ENCODE assay signal across 15 cellular contexts in genomic region chr12:121663610-121663929, GRCh38. TPM values are rescaled to one million over a fixed set of nuclear protein-coding genes. Genes with fewer than 3 reads are reported as not detected.
DNase-seq lines count a peak whose midpoint lies in the region; ATAC-seq and TF ChIP-seq lines count a peak whose summit lies in the region.
"Had no signal": no experiment of that assay in that cellular context is flagged by ENCODE, and none has a peak within 500 bp of the region (broad histone marks: within the 10 kb centered on the region; RNA-seq: fewer than 3 reads in every experiment).

No MANE protein-coding gene starts in this region.

- H3K4me1 ChIP-seq in Karpas-422 (ENCODE audit: low read length) (peaks cover 11% of the 10 kb centered on the region), neutrophil (ENCODE audit: control insufficient read depth in 1 of 2, insufficient read depth in 1 of 2, low read depth in 1 of 2, low read length in 1 of 2) (peaks cover 65 to 70% of the 10 kb centered on the region in 2 experiments), left lung (peaks cover 0 to 26% of the 10 kb centered on the region in 2 donors), tibial nerve (no peaks in the 10 kb centered on the region)

- no peak for TF ChIP-seq EP300 in tibial nerve (IDR thresholded peaks at IDR 0.05)

- H3K4me2 ChIP-seq in Karpas-422 (ENCODE audit: low read depth, low read length, poor library complexity, severe bottlenecking) = peak overlapping the region; percentile 86
- H3K4me2 ChIP-seq: hepatocyte had no signal

- H3K27me3 Mint-ChIP-seq in activated CD4-positive, alpha-beta T cell treated with anti-CD3 and anti-CD28 coated beads, Interleukin-2, amount 10 ng/mL, durations not matched to agents 7 days and 5 days = no peaks in the 10 kb centered on the region
- no peaks in the 10 kb centered on the region for H3K27me3 Mint-ChIP-seq in activated naive CD8-positive, alpha-beta T cell treated with anti-CD3 and anti-CD28 coated beads, Interleukin-2, amount 50 U/mL, for 24 hours

- H3K36me3 ChIP-seq in Karpas-422 (ENCODE audit: insufficient read depth, low read length) (no peaks in the 10 kb centered on the region), neutrophil (no peaks in the 10 kb centered on the region), left lung (no peaks in the 10 kb centered on the region), tibial nerve (no peaks in the 10 kb centered on the region)
- H3K36me3 ChIP-seq: esophagus muscularis mucosa had no signal

- no peaks in the 10 kb centered on the region for H3K27me3 ChIP-seq in Karpas-422 (ENCODE audit: low read length)
- no peaks in the 10 kb centered on the region for H3K27me3 ChIP-seq in neutrophil
- H3K27me3 ChIP-seq in left lung = no peaks in the 10 kb centered on the region
- H3K27me3 ChIP-seq in tibial nerve = no peaks in the 10 kb centered on the region
- H3K27me3 ChIP-seq: esophagus muscularis mucosa, hepatocyte had no signal

- CTCF ChIA-PET in activated CD4-positive, alpha-beta T cell treated with anti-CD3 and anti-CD28 coated beads, Interleukin-2, amount 10 ng/mL, durations not matched to agents 7 days and 5 days (lab: Charles Lee) = interaction anchor here (0.7 kb wide), 1 partner anchor 13 kb away, joined by 3 read pairs; no protein-coding TSS in a partner anchor

- no peaks in the 10 kb centered on the region for H3K9me2 ChIP-seq in Karpas-422 (replicated peaks; ENCODE audit: insufficient read depth, low read length)

- peak overlapping the region; percentile 89 for H3K27ac Mint-ChIP-seq in activated CD4-positive, alpha-beta T cell treated with anti-CD3 and anti-CD28 coated beads, Interleukin-2, amount 10 ng/mL, durations not matched to agents 7 days and 5 days
- H3K27ac Mint-ChIP-seq in activated naive CD8-positive, alpha-beta T cell treated with anti-CD3 and anti-CD28 coated beads, Interleukin-2, amount 50 U/mL, for 24 hours = peak overlapping the region; percentile 91

- H3K79me2 ChIP-seq in Karpas-422 (ENCODE audit: low read length) = peaks cover 13% of the 10 kb centered on the region
- H3K79me2 ChIP-seq: hepatocyte had no signal

- no peaks in the 10 kb centered on the region for H3K9me3 Mint-ChIP-seq in activated CD4-positive, alpha-beta T cell treated with anti-CD3 and anti-CD28 coated beads, Interleukin-2, amount 10 ng/mL, durations not matched to agents 7 days and 5 days
- no peaks in the 10 kb centered on the region for H3K9me3 Mint-ChIP-seq in activated naive CD8-positive, alpha-beta T cell treated with anti-CD3 and anti-CD28 coated beads, Interleukin-2, amount 50 U/mL, for 24 hours

- TF ChIP-seq CTCF in neutrophil (IDR thresholded peaks at IDR 0.05) (no peak), left lung (IDR thresholded peaks at IDR 0.05) (no peak), tibial nerve (IDR thresholded peaks at IDR 0.05) (no peak)

- intact Hi-C loops in left lung (cut with DNase I) = no loop called here

- DNase-seq in activated CD4-positive, alpha-beta T cell treated with anti-CD3 and anti-CD28 coated beads, Interleukin-2, amount 10 ng/mL, durations not matched to agents 7 days and 5 days = no peak
- DNase-seq in activated CD4-positive, alpha-beta T cell treated with anti-CD3 and anti-CD28 coated beads, Interleukin-2, amount 50 U/mL, for 4 hours = no peak
- DNase-seq in Karpas-422 (no peak), left lung (no peak), DMS79 treated with DMSO at 0.1 percent for 48 hours (lab: John Stamatoyannopoulos, UW) (no peak), tibial nerve (ENCODE audit: low spot score in 2 of 2) (no peak)
- DNase-seq in activated naive CD8-positive, alpha-beta T cell treated with anti-CD3 and anti-CD28 coated beads, Interleukin-2, amount 50 U/mL, for 24 hours = no peak
- DNase-seq: central memory CD4-positive, alpha-beta T cell; DMS 273 treated with DMSO at 0.1 percent for 48 hours; NCI-H1930; occipital lobe had no signal

- ATAC-seq in activated naive CD8-positive, alpha-beta T cell treated with anti-CD3 and anti-CD28 coated beads, Interleukin-2, amount 50 U/mL, for 24 hours = no peak
- no peak for ATAC-seq in left lung

- H3K27ac ChIP-seq in Karpas-422 (ENCODE audit: low read length) (peak overlapping the region; percentile 56), neutrophil (peak overlapping the region; percentile 95), left lung (peak overlapping the region in 1 of 2 donors; percentile 86), tibial nerve (no peak overlapping the region)
- H3K27ac ChIP-seq: hepatocyte had no signal

- H4K20me1 ChIP-seq in Karpas-422 (ENCODE audit: insufficient read depth, low read depth, low read length) = no peaks in the 10 kb centered on the region

- no peaks in the 10 kb centered on the region for H3K9me3 ChIP-seq in Karpas-422 (ENCODE audit: low read length)
- H3K9me3 ChIP-seq in neutrophil = no peaks in the 10 kb centered on the region
- H3K9me3 ChIP-seq in left lung = no peaks in the 10 kb centered on the region
- no peaks in the 10 kb centered on the region for H3K9me3 ChIP-seq in tibial nerve
- H3K9me3 ChIP-seq: esophagus muscularis mucosa had no signal

- peaks cover 83% of the 10 kb centered on the region for H3K4me1 Mint-ChIP-seq in activated CD4-positive, alpha-beta T cell treated with anti-CD3 and anti-CD28 coated beads, Interleukin-2, amount 10 ng/mL, durations not matched to agents 7 days and 5 days
- H3K4me1 Mint-ChIP-seq in activated naive CD8-positive, alpha-beta T cell treated with anti-CD3 and anti-CD28 coated beads, Interleukin-2, amount 50 U/mL, for 24 hours = peaks cover 56% of the 10 kb centered on the region

- H3K36me3 Mint-ChIP-seq in activated CD4-positive, alpha-beta T cell treated with anti-CD3 and anti-CD28 coated beads, Interleukin-2, amount 10 ng/mL, durations not matched to agents 7 days and 5 days (ENCODE audit: low read depth) = peaks cover 21% of the 10 kb centered on the region
- H3K36me3 Mint-ChIP-seq in activated naive CD8-positive, alpha-beta T cell treated with anti-CD3 and anti-CD28 coated beads, Interleukin-2, amount 50 U/mL, for 24 hours (ENCODE audit: low read depth) = peaks cover 10% of the 10 kb centered on the region

- H3K4me3 ChIP-seq in Karpas-422 (ENCODE audit: low read length) = no peak overlapping the region
- H3K4me3 ChIP-seq in neutrophil (ENCODE audit: low read depth in 1 of 2, low read length in 1 of 2) = peak overlapping the region; percentile 77 to 87
- H3K4me3 ChIP-seq in left lung = peak overlapping the region in 1 of 2 donors; percentile 45
- H3K4me3 ChIP-seq in tibial nerve = no peak overlapping the region
- H3K4me3 ChIP-seq: hepatocyte had no signal

- H2AFZ ChIP-seq in Karpas-422 (ENCODE audit: low read length) = no peak overlapping the region
- H2AFZ ChIP-seq: hepatocyte had no signal

- no peak for TF ChIP-seq POLR2A in tibial nerve (IDR thresholded peaks at IDR 0.05)

- POLR2A ChIA-PET in activated CD4-positive, alpha-beta T cell treated with anti-CD3 and anti-CD28 coated beads, Interleukin-2, amount 10 ng/mL, durations not matched to agents 7 days and 5 days (lab: Charles Lee) = no interaction called here

- 66 to 82% methylated on average over 3 of the region's 3 CpGs for WGBS in tibial nerve, 2 donors

- no peak overlapping the region for H3K4me3 Mint-ChIP-seq in activated CD4-positive, alpha-beta T cell treated with anti-CD3 and anti-CD28 coated beads, Interleukin-2, amount 10 ng/mL, durations not matched to agents 7 days and 5 days
- peak overlapping the region; percentile 90 for H3K4me3 Mint-ChIP-seq in activated naive CD8-positive, alpha-beta T cell treated with anti-CD3 and anti-CD28 coated beads, Interleukin-2, amount 50 U/mL, for 24 hours

- no peak overlapping the region; the same call in 1 of the 2 replicates for H3K9ac ChIP-seq in Karpas-422 (ENCODE audit: low read length)

RNA-seq across cellular contexts. Expression of gene MORN3, which starts 5.9 kb away (rescaled TPM):
- total RNA-seq in activated CD4-positive, alpha-beta T cell treated with anti-CD3 and anti-CD28 coated beads, Interleukin-2, amount 10 ng/mL, durations not matched to agents 7 days and 5 days = 1 to 10 TPM; 3.0 to 3.5 TPM
- total RNA-seq in Karpas-422 (2014; rRNA removed; shearing (Covaris generic); ENCODE audit: low replicate concordance) = 0.25 and 1.6 TPM in 2 replicates
- total RNA-seq in left lung (1 to 10 TPM in 1 of 2 donors, under 1 TPM in 1; 0.17 to 1.0 TPM), tibial nerve (under 1 TPM in 1 of 4 donors, not detected in 3; under 0.01 TPM)
- total RNA-seq: LHCN-M2 had no signal

RNA-seq across cellular contexts. Expression of gene ORAI1, which starts 37.2 kb away (rescaled TPM):
- 10 to 100 TPM; 66.4 to 70.8 TPM for total RNA-seq in activated CD4-positive, alpha-beta T cell treated with anti-CD3 and anti-CD28 coated beads, Interleukin-2, amount 10 ng/mL, durations not matched to agents 7 days and 5 days
- total RNA-seq in Karpas-422 (2014; rRNA removed; shearing (Covaris generic); ENCODE audit: low replicate concordance) = 17.6 and 20.3 TPM in 2 replicates
- 10 to 100 TPM; 25.2 to 39.5 TPM for total RNA-seq in left lung
- total RNA-seq in tibial nerve = 10 to 100 TPM in 3 of 4 donors, 1 to 10 TPM in 1; 5.9 to 13.2 (median 10.4) TPM

RNA-seq across cellular contexts. Expression of gene TMEM120B, which starts 49.0 kb away (rescaled TPM):
- total RNA-seq in activated CD4-positive, alpha-beta T cell treated with anti-CD3 and anti-CD28 coated beads, Interleukin-2, amount 10 ng/mL, durations not matched to agents 7 days and 5 days = 1 to 10 TPM; 5.8 to 6.0 TPM
- 8.7 and 15.8 TPM in 2 replicates for total RNA-seq in Karpas-422 (2014; rRNA removed; shearing (Covaris generic); ENCODE audit: low replicate concordance)
- total RNA-seq in left lung (10 to 100 TPM; 13.9 to 17.7 TPM), tibial nerve (10 to 100 TPM; 10.1 to 13.9 (median 11.5) TPM)

Comparison
In these comparisons a context has a peak if more than half of its experiments do, and no peak if none do; other contexts are left out.
1. H3K27ac ChIP-seq: peak in Karpas-422 (single experiment) and neutrophil (single experiment); none in tibial nerve (0 of 4).
2. H3K4me3 ChIP-seq: peak in neutrophil (2 of 2); none in Karpas-422 (single experiment) and tibial nerve (0 of 4).